In genomic region chr10:114908896-114909295, GRCh38 we compare ENCODE assay signal across 15 cellular contexts. TPM values are rescaled to one million over a fixed set of nuclear protein-coding genes. Genes with fewer than 3 reads are reported as not detected.
DNase-seq lines count a peak whose midpoint lies in the region; ATAC-seq and TF ChIP-seq lines count a peak whose summit lies in the region.
"Had no signal": no experiment of that assay in that cellular context is flagged by ENCODE, and none has a peak within 500 bp of the region (broad histone marks: within the 10 kb centered on the region; RNA-seq: fewer than 3 reads in every experiment).

No MANE protein-coding gene starts in this region.

- H4K8ac ChIP-seq in mesendoderm (ENCODE audit: low read depth, low read length), result no peak overlapping the region

- no peak overlapping the region for H2BK15ac ChIP-seq in mesendoderm (replicated peaks; ENCODE audit: low read depth)

- H2BK120ac ChIP-seq in mesendoderm (ENCODE audit: low read depth, low read length), result peak overlapping the region; percentile 6

- CTCF ChIA-PET in PC-3 (lab: Charles Lee), result no interaction called here
- CTCF ChIA-PET in CD8-positive, alpha-beta T cell (lab: Charles Lee), result no interaction called here

- intact Hi-C loops in PC-3 (cut with micrococcal nuclease), result no loop called here
- intact Hi-C loops in CD8-positive, alpha-beta T cell (cut with DNase I, micrococcal nuclease), result no loop called here

- no peak overlapping the region for H3K27ac Mint-ChIP-seq in CD8-positive, alpha-beta T cell
- H3K27ac Mint-ChIP-seq: CD14-positive monocyte; CD8-positive, alpha-beta memory T cell had no signal

- no peak overlapping the region for H3K18ac ChIP-seq in mesendoderm (ENCODE audit: low read length)

- DNase-seq in AG20443 (ENCODE audit: low spot score) (peak; percentile 18), PC-3 (peak; percentile 19), fibroblast of the aortic adventitia (ENCODE audit: low read depth) (peak; percentile 30), mesendoderm (no peak), cerebellar cortex (ENCODE audit: low spot score) (no peak), hypothalamus (lab: John Stamatoyannopoulos, UW) (no peak), H4 (ENCODE audit: low spot score) (no peak)
- DNase-seq in CD8-positive, alpha-beta T cell, result no peak
- DNase-seq: Caco-2; CD8-positive, alpha-beta memory T cell; DND-41; GDM1 had no signal

- no peaks in the 10 kb centered on the region for H3K27me3 ChIP-seq in PC-3 (ENCODE audit: low read length)
- no peaks in the 10 kb centered on the region for H3K27me3 ChIP-seq in mesendoderm (ENCODE audit: insufficient read depth, low read length, poor library complexity)
- H3K27me3 ChIP-seq in CD8-positive, alpha-beta T cell (ENCODE audit: insufficient read depth, low read length), result no peaks in the 10 kb centered on the region

- H4K5ac ChIP-seq in mesendoderm (ENCODE audit: low read length), result no peak overlapping the region

- no peak overlapping the region for H3K56ac ChIP-seq in mesendoderm (ENCODE audit: low read length)

- H2AK5ac ChIP-seq in mesendoderm (ENCODE audit: low read length), result no peak overlapping the region

- H3K4me1 Mint-ChIP-seq in CD8-positive, alpha-beta T cell (ENCODE audit: low read depth), result no peaks in the 10 kb centered on the region
- H3K4me1 Mint-ChIP-seq: CD14-positive monocyte; CD8-positive, alpha-beta memory T cell had no signal

- POLR2A ChIA-PET in PC-3 (lab: Charles Lee; ENCODE audit: unreplicated experiment), result no interaction called here
- POLR2A ChIA-PET in CD8-positive, alpha-beta T cell (lab: Charles Lee), result interaction anchor here (0.8 kb wide), 1 partner anchor 29 kb away, joined by 3 read pairs; the partner anchor contains the start of gene TRUB1

- no peaks in the 10 kb centered on the region for H4K20me1 ChIP-seq in PC-3 (ENCODE audit: low read length)

- H3K4me1 ChIP-seq in PC-3 (ENCODE audit: insufficient read depth, low read length) (peaks cover 13% of the 10 kb centered on the region), mesendoderm (ENCODE audit: control insufficient read depth, low read depth, low read length) (no peaks in the 10 kb centered on the region)
- no peaks in the 10 kb centered on the region for H3K4me1 ChIP-seq in CD8-positive, alpha-beta T cell (ENCODE audit: insufficient read depth, low read length)

- no peaks in the 10 kb centered on the region for H3K79me1 ChIP-seq in mesendoderm (ENCODE audit: low read length)

- H2AFZ ChIP-seq in PC-3 (ENCODE audit: low read length), result no peak overlapping the region

- H3K27ac ChIP-seq in PC-3 (ENCODE audit: low read length) (no peak overlapping the region), mesendoderm (ENCODE audit: low read depth, low read length) (no peak overlapping the region)
- no peak overlapping the region for H3K27ac ChIP-seq in CD8-positive, alpha-beta T cell (ENCODE audit: low read depth, low read length)

- no peak overlapping the region for H3K23ac ChIP-seq in mesendoderm (ENCODE audit: low read length)

- no CpG with 5 or more reads among the region's 5 CpGs for WGBS in mesendoderm (ENCODE audit: extremely low coverage, insufficient coverage, low lambda C conversion rate)

- TF ChIP-seq CTCF in PC-3 (conservative IDR thresholded peaks at IDR 0.05; ENCODE audit: low read depth, low read length) (no peak), fibroblast of the aortic adventitia (IDR thresholded peaks at IDR 0.05; ENCODE audit: insufficient read depth, low read length) (no peak)
- no peak for TF ChIP-seq CTCF in CD8-positive, alpha-beta T cell (IDR thresholded peaks at IDR 0.05)

- no peaks in the 10 kb centered on the region for H3K9me3 Mint-ChIP-seq in CD8-positive, alpha-beta T cell
- H3K9me3 Mint-ChIP-seq: CD14-positive monocyte had no signal

- H3K36me3 Mint-ChIP-seq in CD8-positive, alpha-beta T cell, result no peaks in the 10 kb centered on the region
- H3K36me3 Mint-ChIP-seq: CD14-positive monocyte had no signal

- H3K9ac ChIP-seq in PC-3 (ENCODE audit: low read length), result no peak overlapping the region
- H3K9ac ChIP-seq in mesendoderm (ENCODE audit: low read length), result no peak overlapping the region

- H3K4me2 ChIP-seq in PC-3 (ENCODE audit: low read length) (no peak overlapping the region), mesendoderm (ENCODE audit: low read length) (no peak overlapping the region)

- H3K79me2 ChIP-seq in PC-3 (ENCODE audit: low read length) (no peaks in the 10 kb centered on the region), mesendoderm (ENCODE audit: control insufficient read depth, insufficient read depth, low read length) (no peaks in the 10 kb centered on the region)

- no peaks in the 10 kb centered on the region for H3F3A ChIP-seq in PC-3 (ENCODE audit: low read length, unreplicated experiment)

- no peak overlapping the region for H3K4me3 Mint-ChIP-seq in CD8-positive, alpha-beta T cell
- H3K4me3 Mint-ChIP-seq: CD14-positive monocyte; CD8-positive, alpha-beta memory T cell had no signal

- H3K9me3 ChIP-seq in PC-3 (ENCODE audit: low read length), result no peaks in the 10 kb centered on the region
- H3K9me3 ChIP-seq in CD8-positive, alpha-beta T cell (ENCODE audit: low read length), result no peaks in the 10 kb centered on the region
- H3K9me3 ChIP-seq: Caco-2 had no signal

- no peaks in the 10 kb centered on the region for H3K9me2 ChIP-seq in PC-3 (replicated peaks; ENCODE audit: low read length)

- H3K4me3 ChIP-seq in PC-3 (ENCODE audit: low read length), result no peak overlapping the region
- no peak overlapping the region for H3K4me3 ChIP-seq in fibroblast of the aortic adventitia (ENCODE audit: low read depth, low read length)
- H3K4me3 ChIP-seq in mesendoderm (ENCODE audit: low read length), result no peak overlapping the region
- no peak overlapping the region for H3K4me3 ChIP-seq in CD8-positive, alpha-beta T cell (ENCODE audit: low read depth, low read length)

- BruUV-seq in PC-3 (replicated peaks; lab: Mats Ljungman, UMichigan), result no TSS peak

- no peaks in the 10 kb centered on the region for H3K27me3 Mint-ChIP-seq in CD8-positive, alpha-beta T cell (ENCODE audit: low read depth)

- ATAC-seq in PC-3, result no peak
- ATAC-seq in CD8-positive, alpha-beta T cell, result no peak
- ATAC-seq: HCT116, HepG2 had no signal

- H3K36me3 ChIP-seq in PC-3 (ENCODE audit: low read depth, low read length) (no peaks in the 10 kb centered on the region), mesendoderm (ENCODE audit: control insufficient read depth, insufficient read depth, low read length) (no peaks in the 10 kb centered on the region)
- H3K36me3 ChIP-seq in CD8-positive, alpha-beta T cell (ENCODE audit: insufficient read depth, low read length), result no peaks in the 10 kb centered on the region

- no peak overlapping the region for H2BK5ac ChIP-seq in mesendoderm (ENCODE audit: low read length)

- no peak overlapping the region for H3K4ac ChIP-seq in mesendoderm (ENCODE audit: low read depth, low read length)

RNA-seq across cellular contexts. Expression of gene TRUB1, which starts 29.1 kb away (rescaled TPM):
- total RNA-seq in PC-3 (2014; rRNA removed) (21.7 and 28.0 TPM in 2 replicates), fibroblast of the aortic adventitia (ENCODE audit: low replicate concordance) (31.8 and 71.7 TPM in 2 replicates)
- polyA plus RNA-seq in mesendoderm (2013, experiment 1 of 2), result 19.0 TPM
- 19.6 TPM for polyA plus RNA-seq in mesendoderm (2013, experiment 2 of 2)
- 1 to 10 TPM; 7.7 to 9.7 TPM for total RNA-seq in CD8-positive, alpha-beta T cell
- total RNA-seq in H4 (2014; rRNA removed; shearing (Covaris generic)), result 34.9 and 36.2 TPM in 2 replicates

Comparison
In these comparisons a context has a peak if more than half of its experiments do, and no peak if none do; other contexts are left out.
1. DNase-seq: peak in AG20443 (single experiment), PC-3 (single experiment) and fibroblast of the aortic adventitia (single experiment); none in mesendoderm (single experiment), cerebellar cortex (single experiment), CD8-positive, alpha-beta T cell (0 of 7), hypothalamus (0 of 51) and H4 (single experiment).